15 cellular contexts compared by ENCODE assay signal in the genomic region with DNA sequence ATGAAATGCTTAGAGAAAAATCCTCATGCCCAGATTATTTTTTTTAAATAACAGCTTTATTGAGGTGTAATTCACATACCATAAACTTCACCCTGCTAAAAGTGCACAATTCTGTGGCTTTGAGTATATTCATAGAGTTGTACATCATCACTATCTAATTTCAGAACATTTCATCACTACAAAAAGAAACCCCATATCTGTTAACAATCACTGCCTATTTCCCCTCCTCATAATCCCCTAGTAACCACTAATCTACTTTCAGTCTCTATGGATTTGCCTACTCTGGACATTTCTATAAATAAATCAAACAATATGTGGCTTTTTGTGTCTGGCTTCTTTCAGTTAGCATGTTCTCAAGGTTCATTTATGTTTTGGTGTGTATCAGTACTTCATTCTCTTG.
"Had no signal": no experiment of that assay in that cellular context is flagged by ENCODE, and none has a peak within 500 bp of the region (broad histone marks: within the 10 kb centered on the region; RNA-seq: fewer than 3 reads in every experiment).

No MANE protein-coding gene starts in this region.

- H3K9me3 Mint-ChIP-seq: activated naive CD4-positive, alpha-beta T cell treated with anti-CD3 and anti-CD28 coated beads, Interleukin-2, amount 10 ng/mL, durations not matched to agents 7 days and 5 days; activated T-helper 1 cell treated with anti-CD3 and anti-CD28 coated beads, Interleukin-12 subunit alpha, Interleukin-12 subunit beta, Interleukin-2, Interleukin-4 antibody, amounts not matched to agents 30 ng/mL and 10 ng/mL and 1 ng/mL, durations not matched to agents 14 hours and 24 hours and 36 hours; T-cell had no signal

- H3K4me1 Mint-ChIP-seq: activated naive CD4-positive, alpha-beta T cell treated with anti-CD3 and anti-CD28 coated beads, Interleukin-2, amount 10 ng/mL, durations not matched to agents 7 days and 5 days; T-cell had no signal

- DNase-seq: activated CD4-positive, alpha-beta T cell treated with anti-CD3 and anti-CD28 coated beads for 48 hours; activated CD8-positive, alpha-beta memory T cell treated with anti-CD3 and anti-CD28 coated beads, Interleukin-2, amount 50 U/mL, for 48 hours; activated CD8-positive, alpha-beta T cell treated with anti-CD3 and anti-CD28 coated beads, Interleukin-2, amount 10 ng/mL, durations not matched to agents 7 days and 5 days; activated naive CD4-positive, alpha-beta T cell treated with anti-CD3 and anti-CD28 coated beads, Interleukin-2, amount 10 ng/mL, durations not matched to agents 7 days and 5 days; adrenal gland; body of pancreas; dermis blood vessel endothelial cell; foreskin keratinocyte; mesendoderm; stimulated activated CD4-positive, alpha-beta T cell treated with anti-CD3 and anti-CD28 coated beads, Interleukin-15, amount 100 ng/mL, for 24 hours; stimulated activated CD4-positive, alpha-beta T cell treated with anti-CD3 and anti-CD28 coated beads, Interleukin-4, amount 100 ng/mL, for 4 hours; substantia nigra; T-cell; trophoblast cell had no signal

- H3K4me3 Mint-ChIP-seq: activated CD8-positive, alpha-beta T cell treated with anti-CD3 and anti-CD28 coated beads, Interleukin-2, amount 10 ng/mL, durations not matched to agents 7 days and 5 days; activated naive CD4-positive, alpha-beta T cell treated with anti-CD3 and anti-CD28 coated beads, Interleukin-2, amount 10 ng/mL, durations not matched to agents 7 days and 5 days; activated T-helper 1 cell treated with anti-CD3 and anti-CD28 coated beads, Interleukin-12 subunit alpha, Interleukin-12 subunit beta, Interleukin-2, Interleukin-4 antibody, amounts not matched to agents 30 ng/mL and 10 ng/mL and 1 ng/mL, durations not matched to agents 14 hours and 24 hours and 36 hours; T-cell had no signal

- ATAC-seq: activated CD8-positive, alpha-beta T cell treated with anti-CD3 and anti-CD28 coated beads, Interleukin-2, amount 10 ng/mL, durations not matched to agents 7 days and 5 days; body of pancreas; foreskin keratinocyte; T-cell had no signal

- H3K27ac Mint-ChIP-seq: activated CD8-positive, alpha-beta T cell treated with anti-CD3 and anti-CD28 coated beads, Interleukin-2, amount 10 ng/mL, durations not matched to agents 7 days and 5 days; activated naive CD4-positive, alpha-beta T cell treated with anti-CD3 and anti-CD28 coated beads, Interleukin-2, amount 10 ng/mL, durations not matched to agents 7 days and 5 days; activated T-helper 1 cell treated with anti-CD3 and anti-CD28 coated beads, Interleukin-12 subunit alpha, Interleukin-12 subunit beta, Interleukin-2, Interleukin-4 antibody, amounts not matched to agents 30 ng/mL and 10 ng/mL and 1 ng/mL, durations not matched to agents 14 hours and 24 hours and 36 hours; T-cell had no signal

- H3K27me3 Mint-ChIP-seq: activated naive CD4-positive, alpha-beta T cell treated with anti-CD3 and anti-CD28 coated beads, Interleukin-2, amount 10 ng/mL, durations not matched to agents 7 days and 5 days had no signal

- H3K36me3 Mint-ChIP-seq: activated naive CD4-positive, alpha-beta T cell treated with anti-CD3 and anti-CD28 coated beads, Interleukin-2, amount 10 ng/mL, durations not matched to agents 7 days and 5 days; T-cell had no signal
